8 cellular contexts compared by ENCODE assay signal in genomic region chr1:19251305-19252196, GRCh38. TPM values are rescaled to one million over a fixed set of nuclear protein-coding genes. Genes with fewer than 3 reads are reported as not detected.
A peak's percentile ranks its signal among the peaks of the same experiment; 100 is the strongest.
DNase-seq lines count a peak whose midpoint lies in the region; ATAC-seq and TF ChIP-seq lines count a peak whose summit lies in the region.

Gene EMC1 (minus strand): TSS chr1:19251524. CDS start chr1:19251509, 15 bp downstream.
Gene MRTO4 (plus strand): TSS chr1:19251805. CDS start chr1:19251836, 31 bp downstream.

- TF ChIP-seq EP300 in stomach (IDR thresholded peaks at IDR 0.05): no peak

- H3K4me2 ChIP-seq in Karpas-422 (ENCODE audit: low read depth, low read length, poor library complexity, severe bottlenecking): peak within 1 kb of the TSS; percentile 89

- no peak for TF ChIP-seq CTCF in foreskin fibroblast (IDR thresholded peaks at IDR 0.05; ENCODE audit: low read depth, low read length)
- no peak for TF ChIP-seq CTCF in neural crest cell (conservative IDR thresholded peaks at IDR 0.05)
- TF ChIP-seq CTCF in stomach (IDR thresholded peaks at IDR 0.05): peak in 1 of 7 experiments; percentile 24

- no peaks in the 10 kb centered on the region for H3K27me3 Mint-ChIP-seq in neural crest cell (ENCODE audit: low read depth)

- no peaks in the 10 kb centered on the region for H3K36me3 Mint-ChIP-seq in neural crest cell (ENCODE audit: low read depth)

- H3K9me3 Mint-ChIP-seq in neural crest cell: no peaks in the 10 kb centered on the region

- H3K4me3 Mint-ChIP-seq in neural crest cell: peak within 1 kb of the TSS; percentile 99

- H3K4me1 ChIP-seq in Karpas-422 (ENCODE audit: low read length) (peaks cover 57% of the 10 kb centered on the region), stomach (peaks cover 25 to 55% (median 41%) of the 10 kb centered on the region in 4 donors)

- H3K9me3 ChIP-seq in Karpas-422 (ENCODE audit: low read length) (no peaks in the 10 kb centered on the region), stomach (no peaks in the 10 kb centered on the region)

- peak within 1 kb of the TSS; percentile 30; the same call in 1 of the 2 replicates for H2AFZ ChIP-seq in Karpas-422 (ENCODE audit: low read length)

- peak; percentile 82 for ATAC-seq in GM21786 (IDR thresholded peaks at IDR 0.05; ENCODE audit: unreplicated experiment)

- intact Hi-C loops in stomach (cut with DNase I; ENCODE audit: low total_unique reads): no loop called here

- H3K9me2 ChIP-seq in Karpas-422 (replicated peaks; ENCODE audit: insufficient read depth, low read length): no peaks in the 10 kb centered on the region

- H3K27me3 ChIP-seq in Karpas-422 (ENCODE audit: low read length) (no peaks in the 10 kb centered on the region), stomach (no peaks in the 10 kb centered on the region)

- 0 to 1% (median 0%) methylated on average over 48 to 81 of the region's 81 CpGs for WGBS in stomach, 5 donors

- peaks cover 17% of the 10 kb centered on the region; the same call in 1 of the 2 replicates for H3K36me3 ChIP-seq in Karpas-422 (ENCODE audit: insufficient read depth, low read length)
- H3K36me3 ChIP-seq in stomach: peaks cover 3 to 28% (median 19%) of the 10 kb centered on the region in 4 donors

- no peak for TF ChIP-seq POLR2A in stomach (IDR thresholded peaks at IDR 0.05)

- H3K4me3 ChIP-seq in Karpas-422 (ENCODE audit: low read length) (peak within 1 kb of the TSS; percentile 77), foreskin fibroblast (ENCODE audit: low read depth in 1 of 2, low read length in 2 of 2) (peak within 1 kb of the TSS; percentile 98 to 99), stomach (peak within 1 kb of the TSS; percentile 73 to 99 (median 88))

- H4K20me1 ChIP-seq in Karpas-422 (ENCODE audit: insufficient read depth, low read depth, low read length): peaks cover 29% of the 10 kb centered on the region

- DNase-seq in Daoy (ENCODE audit: low read depth) (peak; percentile 95), Karpas-422 (peak; percentile 95), SHP77 treated with DMSO at 0.1 percent for 48 hours (lab: John Stamatoyannopoulos, UW) (peak; percentile 31), activated gamma-delta T cell treated with Interleukin-2 at 50 U/mL for 16 hours (peak; percentile 90), foreskin fibroblast (peak; percentile 79 to 94), neural crest cell (ENCODE audit: low read depth, low spot score) (peak; percentile 91), stomach (peak; percentile 85)

- peak within 1 kb of the TSS; percentile 99 for H3K27ac Mint-ChIP-seq in neural crest cell (ENCODE audit: unreplicated experiment)

- H3K4me1 Mint-ChIP-seq in neural crest cell: peaks cover 30% of the 10 kb centered on the region

- peak within 1 kb of the TSS; percentile 83 for H3K9ac ChIP-seq in Karpas-422 (ENCODE audit: low read length)

- peak within 1 kb of the TSS; percentile 76 for H3K27ac ChIP-seq in Karpas-422 (ENCODE audit: low read length)
- peak within 1 kb of the TSS; percentile 86 to 98 (median 96) for H3K27ac ChIP-seq in stomach

- H3K79me2 ChIP-seq in Karpas-422 (ENCODE audit: low read length): peaks cover 98% of the 10 kb centered on the region

RNA-seq across cellular contexts. Expression of gene EMC1, which starts in this region (rescaled TPM):
- 41.0 and 49.9 TPM in 2 replicates for total RNA-seq in Daoy (2014; rRNA removed; shearing (Covaris generic))
- total RNA-seq in Karpas-422 (2014; rRNA removed; shearing (Covaris generic); ENCODE audit: low replicate concordance): 18.1 and 22.8 TPM in 2 replicates
- 57.2 and 61.8 TPM in 2 replicates for total RNA-seq in neural crest cell
- total RNA-seq in stomach: 10 to 100 TPM; 27.7 to 94.1 (median 53.5) TPM
- 1 to 10 TPM; 4.5 to 6.7 (median 6.6) TPM for polyA plus RNA-seq in stomach

RNA-seq across cellular contexts. Expression of gene MRTO4, which starts in this region (rescaled TPM):
- 94.7 and 109 TPM in 2 replicates for total RNA-seq in Daoy (2014; rRNA removed; shearing (Covaris generic))
- total RNA-seq in Karpas-422 (2014; rRNA removed; shearing (Covaris generic); ENCODE audit: low replicate concordance): 15.4 and 31.0 TPM in 2 replicates
- total RNA-seq in neural crest cell (57.3 and 58.3 TPM in 2 replicates), stomach (10 to 100 TPM in 2 of 5 donors, 1 to 10 TPM in 3; 1.8 to 22.0 (median 8.1) TPM)
- 10 to 100 TPM; 31.3 to 46.7 (median 31.6) TPM for polyA plus RNA-seq in stomach

Comparison
In these comparisons a context has a peak if more than half of its experiments do, and no peak if none do; other contexts are left out.
1. Peak in every context shown above with its lines: DNase-seq, ATAC-seq, H3K4me3 ChIP-seq and H3K27ac ChIP-seq.
2. DNase-seq: peak in every context shown above with its lines; median percentile 95 in Daoy; 95 in Karpas-422; 91 in neural crest cell; 90 in activated gamma-delta T cell treated with Interleukin-2 at 50 U/mL for 16 hours; 86 in foreskin fibroblast; 85 in stomach; 31 in SHP77 treated with DMSO at 0.1 percent for 48 hours.